12 cellular contexts compared by ENCODE assay signal in genomic region chr21:45266518-45267389, GRCh38. TPM values are rescaled to one million over a fixed set of nuclear protein-coding genes. Genes with fewer than 3 reads are reported as not detected.
A peak's percentile ranks its signal among the peaks of the same experiment; 100 is the strongest.
DNase-seq lines count a peak whose midpoint lies in the region; ATAC-seq and TF ChIP-seq lines count a peak whose summit lies in the region.
"Had no signal": no experiment of that assay in that cellular context is flagged by ENCODE, and none has a peak within 500 bp of the region (broad histone marks: within the 10 kb centered on the region; RNA-seq: fewer than 3 reads in every experiment).

No MANE protein-coding gene starts in this region.

- no peak overlapping the region for H3K4me3 ChIP-seq in Peyer's patch
- H3K4me3 ChIP-seq: HAP-1, lung had no signal

- no peak for TF ChIP-seq POLR2A in Peyer's patch (IDR thresholded peaks at IDR 0.05)

- no peaks in the 10 kb centered on the region for H3K27me3 ChIP-seq in Peyer's patch

- no peaks in the 10 kb centered on the region for H3K4me1 ChIP-seq in Peyer's patch
- H3K4me1 ChIP-seq: HAP-1 had no signal

- H3K27me3 Mint-ChIP-seq in activated T-cell treated with anti-CD3 and anti-CD28 coated beads, Interleukin-2, amount 50 U/mL, for 4 hours (ENCODE audit: low read depth), result no peaks in the 10 kb centered on the region
- H3K27me3 Mint-ChIP-seq in immature natural killer cell (ENCODE audit: low read depth in 3 of 3), result peaks cover 4 to 7% (median 5%) of the 10 kb centered on the region in 3 donors

- peaks cover 18% of the 10 kb centered on the region for H3K4me1 Mint-ChIP-seq in activated T-cell treated with anti-CD3 and anti-CD28 coated beads, Interleukin-2, amount 50 U/mL, for 4 hours (ENCODE audit: low read depth)
- H3K4me1 Mint-ChIP-seq in immature natural killer cell, result peaks cover 38 to 44% of the 10 kb centered on the region in 2 donors

- peaks cover 0 to 76% (median 0%) of the 10 kb centered on the region in 3 donors for H3K36me3 ChIP-seq in Peyer's patch

- no peak for TF ChIP-seq CTCF in Peyer's patch (IDR thresholded peaks at IDR 0.05)

- peaks cover 18% of the 10 kb centered on the region for H3K36me3 Mint-ChIP-seq in activated T-cell treated with anti-CD3 and anti-CD28 coated beads, Interleukin-2, amount 50 U/mL, for 4 hours (ENCODE audit: insufficient read depth)
- peaks cover 14 to 27% (median 18%) of the 10 kb centered on the region in 3 donors for H3K36me3 Mint-ChIP-seq in immature natural killer cell

- DNase-seq in Peyer's patch (peak; percentile 16 to 59 (median 43)), immature natural killer cell (peak; percentile 88 to 91 (median 89)), anterior cingulate cortex (lab: John Stamatoyannopoulos, UW) (no peak), DMS79 (lab: John Stamatoyannopoulos, UW) (no peak)
- no peak for DNase-seq in activated T-cell treated with anti-CD3 and anti-CD28 coated beads, Interleukin-2, amount 50 U/mL, for 4 hours
- peak; percentile 17 to 28 for DNase-seq in stimulated activated CD8-positive, alpha-beta memory T cell treated with anti-CD3 and anti-CD28 coated beads, Interleukin-4, amount 100 ng/mL, for 1 hour (ENCODE audit: low read depth in 2 of 2, low spot score in 1 of 2)
- DNase-seq: NCI-H524 treated with DMSO at 0.1 percent for 48 hours had no signal

- H3K27ac ChIP-seq in Peyer's patch, result no peak overlapping the region
- H3K27ac ChIP-seq: epithelial cell of prostate had no signal

- ATAC-seq in activated T-cell treated with anti-CD3 and anti-CD28 coated beads, Interleukin-2, amount 50 U/mL, for 4 hours, result peak; percentile 89 to 96
- ATAC-seq in GM21423 (IDR thresholded peaks at IDR 0.05; ENCODE audit: unreplicated experiment) (no peak), GM19023 (IDR thresholded peaks at IDR 0.05; ENCODE audit: unreplicated experiment) (no peak)

- peaks cover 6% of the 10 kb centered on the region for H3K9me3 Mint-ChIP-seq in activated T-cell treated with anti-CD3 and anti-CD28 coated beads, Interleukin-2, amount 50 U/mL, for 4 hours
- H3K9me3 Mint-ChIP-seq in immature natural killer cell, result peaks cover 0 to 5% (median 0%) of the 10 kb centered on the region in 6 donors

- H3K4me3 Mint-ChIP-seq in activated T-cell treated with anti-CD3 and anti-CD28 coated beads, Interleukin-2, amount 50 U/mL, for 4 hours, result no peak overlapping the region
- peak overlapping the region; percentile 46 to 69 (median 67) for H3K4me3 Mint-ChIP-seq in immature natural killer cell

- no peaks in the 10 kb centered on the region for H3K9me3 ChIP-seq in Peyer's patch

- peak overlapping the region; percentile 83 to 94 (median 84) for H3K27ac Mint-ChIP-seq in immature natural killer cell

RNA-seq across cellular contexts. Expression of gene POFUT2, which starts 20.9 kb away (rescaled TPM):
- 10 to 100 TPM; 25.6 to 76.4 (median 47.6) TPM for total RNA-seq in Peyer's patch
- total RNA-seq in activated T-cell treated with anti-CD3 and anti-CD28 coated beads, Interleukin-2, amount 50 U/mL, for 4 hours, result 10 to 100 TPM; 14.4 to 17.1 (median 15.1) TPM
- 1 to 10 TPM; 1.1 to 5.2 (median 4.7) TPM for polyA plus RNA-seq in immature natural killer cell

Comparison
In these comparisons a context has a peak if more than half of its experiments do, and no peak if none do; other contexts are left out.
1. DNase-seq: peak in Peyer's patch (3 of 3), immature natural killer cell (3 of 3) and stimulated activated CD8-positive, alpha-beta memory T cell treated with anti-CD3 and anti-CD28 coated beads, Interleukin-4, amount 100 ng/mL, for 1 hour (2 of 2); none in activated T-cell treated with anti-CD3 and anti-CD28 coated beads, Interleukin-2, amount 50 U/mL, for 4 hours (single experiment), anterior cingulate cortex (0 of 58) and DMS79 (single experiment).
2. ATAC-seq: peak in activated T-cell treated with anti-CD3 and anti-CD28 coated beads, Interleukin-2, amount 50 U/mL, for 4 hours (2 of 2); none in GM21423 (single experiment) and GM19023 (single experiment).